In genomic region chr5:173573126-173573960, GRCh38 we compare ENCODE assay signal across 8 cellular contexts. TPM values are rescaled to one million over a fixed set of nuclear protein-coding genes. Genes with fewer than 3 reads are reported as not detected.
DNase-seq lines count a peak whose midpoint lies in the region; ATAC-seq and TF ChIP-seq lines count a peak whose summit lies in the region.

No MANE protein-coding gene starts in this region.

- H3K4me3 ChIP-seq in AG10803 (ENCODE audit: low read length) (peak overlapping the region; percentile 50), HUES64 (ENCODE audit: low read length) (peak overlapping the region; percentile 33; the same call in 1 of the 2 replicates), RWPE2 (ENCODE audit: severe bottlenecking) (no peak overlapping the region), parathyroid adenoma (ENCODE audit: low read depth, low read length) (no peak overlapping the region), tibial artery (peak overlapping the region in 1 of 2 donors; percentile 0)

- peak; percentile 53 for DNase-seq in AG10803 (ENCODE audit: low read depth)
- no peak for DNase-seq in RWPE2 (ENCODE audit: low spot score)
- peak; percentile 41 for DNase-seq in activated gamma-delta T cell treated with anti-CD3 and anti-CD28 coated beads, Interleukin-2, amount 50 U/mL, for 16 hours (ENCODE audit: low read depth)
- peak; percentile 83 for DNase-seq in glomerular visceral epithelial cell (ENCODE audit: extremely low spot score)
- peak; percentile 35 to 85 for DNase-seq in tibial artery

- H3K9ac ChIP-seq in HUES64 (ENCODE audit: low read depth, low read length) (no peak overlapping the region), parathyroid adenoma (no peak overlapping the region)

- H3K4me1 ChIP-seq in HUES64 (ENCODE audit: insufficient read depth, low read length) (peaks cover 19% of the 10 kb centered on the region), RWPE2 (ENCODE audit: insufficient read depth, poor library complexity, severe bottlenecking) (peaks cover 3% of the 10 kb centered on the region), parathyroid adenoma (peaks cover 5% of the 10 kb centered on the region), tibial artery (peaks cover 0 to 7% (median 0%) of the 10 kb centered on the region in 4 donors)

- intact Hi-C loops in tibial artery (cut with DNase I; ENCODE audit: low total_unique reads): loop anchor here (2.0 to 5.0 kb wide), 2 partner anchors 126 to 281 kb away; no protein-coding TSS in a partner anchor

- peak overlapping the region; percentile 41 for H3K4me2 ChIP-seq in parathyroid adenoma (ENCODE audit: low read length)

- H3K27ac ChIP-seq in HUES64 (ENCODE audit: low read depth, low read length): no peak overlapping the region
- H3K27ac ChIP-seq in RWPE2 (ENCODE audit: poor library complexity, severe bottlenecking): no peak overlapping the region
- H3K27ac ChIP-seq in parathyroid adenoma: no peak overlapping the region
- no peak overlapping the region for H3K27ac ChIP-seq in tibial artery

- peak; percentile 80 for TF ChIP-seq CTCF in AG10803 (conservative IDR thresholded peaks at IDR 0.05; ENCODE audit: low read length)
- peak; percentile 99 for TF ChIP-seq CTCF in RWPE2 (IDR thresholded peaks at IDR 0.05; ENCODE audit: poor library complexity, severe bottlenecking)
- peak; percentile 97 for TF ChIP-seq CTCF in parathyroid adenoma (IDR thresholded peaks at IDR 0.05)
- TF ChIP-seq CTCF in tibial artery (IDR thresholded peaks at IDR 0.05): peak; percentile 94 to 98

- H3K27me3 ChIP-seq in HUES64 (ENCODE audit: insufficient read depth, low read length) (peaks cover 5% of the 10 kb centered on the region; the same call in 1 of the 2 replicates), RWPE2 (ENCODE audit: insufficient read depth, poor library complexity, severe bottlenecking) (no peaks in the 10 kb centered on the region), parathyroid adenoma (ENCODE audit: control insufficient read depth, insufficient read depth, low read length) (no peaks in the 10 kb centered on the region), tibial artery (no peaks in the 10 kb centered on the region)

- H3K36me3 ChIP-seq in HUES64 (ENCODE audit: insufficient read depth, low read length) (no peaks in the 10 kb centered on the region), RWPE2 (ENCODE audit: low read depth) (no peaks in the 10 kb centered on the region), parathyroid adenoma (ENCODE audit: control insufficient read depth, insufficient read depth, low read length) (no peaks in the 10 kb centered on the region), tibial artery (no peaks in the 10 kb centered on the region)

- peak; percentile 63 for ATAC-seq in GM18909 (IDR thresholded peaks at IDR 0.05; ENCODE audit: poor library complexity, unreplicated experiment)
- peak; percentile 94 for ATAC-seq in RWPE2 (ENCODE audit: low read depth)

- no peaks in the 10 kb centered on the region for H3K79me2 ChIP-seq in parathyroid adenoma

- 30% methylated on average over 34 of the region's 35 CpGs for WGBS in HUES64

- H2AFZ ChIP-seq in parathyroid adenoma: peak overlapping the region; percentile 68

- H3K9me3 ChIP-seq in HUES64 (ENCODE audit: insufficient read depth, low read depth, low read length) (peaks cover 3% of the 10 kb centered on the region; the same call in 1 of the 2 replicates), RWPE2 (ENCODE audit: severe bottlenecking) (no peaks in the 10 kb centered on the region), parathyroid adenoma (ENCODE audit: control insufficient read depth, low read length) (no peaks in the 10 kb centered on the region), tibial artery (peaks cover 0 to 7% (median 5%) of the 10 kb centered on the region in 3 donors)

RNA-seq across cellular contexts. Expression of gene BOD1, which starts 43.1 kb away (rescaled TPM):
- 130 TPM for polyA plus RNA-seq in HUES64 (2013, experiment 1 of 2)
- polyA plus RNA-seq in HUES64 (2013, experiment 2 of 2): 133 TPM

Comparison
In these comparisons a context has a peak if more than half of its experiments do, and no peak if none do; other contexts are left out.
1. H3K4me3 ChIP-seq: peak in AG10803 (single experiment) and HUES64 (single experiment); none in RWPE2 (single experiment) and parathyroid adenoma (single experiment).
2. Peak in every context shown above with its lines, with median percentiles within 50 percentile points of each other: CTCF ChIP-seq.